14 cellular contexts compared by ENCODE assay signal in the genomic region with DNA sequence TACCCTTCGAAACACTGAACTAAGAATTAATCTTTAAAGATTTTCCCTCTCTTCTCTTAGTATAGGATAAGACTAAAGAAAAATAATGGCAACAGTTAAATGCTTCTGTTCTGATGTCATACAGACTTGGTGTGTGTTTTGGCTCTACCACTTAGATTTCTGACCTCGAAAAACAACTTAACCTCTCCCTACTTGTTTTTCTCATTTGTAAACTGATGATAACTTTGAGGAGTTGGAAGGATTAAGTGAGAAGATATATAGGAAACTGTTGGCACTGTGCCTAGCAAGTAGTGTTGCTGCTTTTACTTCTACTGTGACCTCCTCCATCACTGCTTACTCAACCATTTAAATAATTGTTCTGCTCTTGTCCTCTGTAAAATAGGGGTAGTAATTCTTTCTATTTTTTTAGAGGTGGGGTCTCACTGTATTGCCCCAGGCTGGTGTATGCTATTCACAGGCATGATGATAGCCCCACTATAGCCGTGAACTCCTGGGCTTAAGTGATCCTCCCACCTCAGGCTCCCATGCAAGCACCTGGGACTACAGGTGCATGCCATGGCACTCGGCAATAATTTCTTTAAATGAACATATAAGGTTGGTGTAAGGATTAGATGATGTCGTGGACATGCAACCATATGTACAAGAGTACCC. TPM values are rescaled to one million over a fixed set of nuclear protein-coding genes. Genes with fewer than 3 reads are reported as not detected.
DNase-seq lines count a peak whose midpoint lies in the region; ATAC-seq, FAIRE-seq and TF ChIP-seq lines count a peak whose summit lies in the region.
"Had no signal": no experiment of that assay in that cellular context is flagged by ENCODE, and none has a peak within 500 bp of the region (broad histone marks: within the 10 kb centered on the region; RNA-seq: fewer than 3 reads in every experiment).

No MANE protein-coding gene starts in this region.

- POLR2A ChIA-PET in A673 (lab: Charles Lee; ENCODE audit: low non-redundant PET), result no interaction called here

- H2BK5ac ChIP-seq in mesenchymal stem cell (ENCODE audit: low read depth, low read length, poor library complexity, severe bottlenecking), result no peak overlapping the region

- H4K8ac ChIP-seq in mesenchymal stem cell (ENCODE audit: low read length), result no peak overlapping the region

- H2BK15ac ChIP-seq in mesenchymal stem cell (ENCODE audit: low read depth, poor library complexity, severe bottlenecking), result no peak overlapping the region

- H3K4me3 ChIP-seq in A673 (ENCODE audit: low read depth, low read length, poor library complexity, severe bottlenecking) (no peak overlapping the region), choroid plexus epithelial cell (ENCODE audit: low read depth, low read length) (no peak overlapping the region), mesenchymal stem cell (ENCODE audit: insufficient read depth in 1 of 2, low read depth in 1 of 2, low read length in 2 of 2) (peak overlapping the region in 1 of 2 experiments; percentile 21)
- H3K4me3 ChIP-seq: thyroid gland had no signal

- H3K79me1 ChIP-seq in mesenchymal stem cell (replicated peaks; ENCODE audit: low read length, poor library complexity, severe bottlenecking), result peaks cover 3% of the 10 kb centered on the region

- H3K9me3 ChIP-seq in A673 (ENCODE audit: low read depth, low read length, poor library complexity, severe bottlenecking) (no peaks in the 10 kb centered on the region), mesenchymal stem cell (ENCODE audit: control insufficient read depth, low read length) (no peaks in the 10 kb centered on the region)
- H3K9me3 ChIP-seq: thyroid gland had no signal

- no peak overlapping the region for H2BK12ac ChIP-seq in mesenchymal stem cell (ENCODE audit: low read length in 2 of 2)

- intact Hi-C loops in A673 (cut with micrococcal nuclease; ENCODE audit: unreplicated experiment), result no loop called here

- H3K4me2 ChIP-seq in mesenchymal stem cell (ENCODE audit: low read length, poor library complexity, severe bottlenecking), result no peak overlapping the region

- H3K27me3 ChIP-seq in A673 (replicated peaks; ENCODE audit: insufficient read depth, low read depth, low read length, poor library complexity) (no peaks in the 10 kb centered on the region), mesenchymal stem cell (ENCODE audit: control insufficient read depth in 1 of 2, insufficient read depth in 1 of 2, low read length in 2 of 2) (no peaks in the 10 kb centered on the region)
- H3K27me3 ChIP-seq: thyroid gland had no signal

- CTCF ChIA-PET in A673 (lab: Charles Lee), result no interaction called here

- H3K18ac ChIP-seq in mesenchymal stem cell (ENCODE audit: low read depth in 1 of 2, low read length in 2 of 2), result no peak overlapping the region

- peak overlapping the region; percentile 31 for H2AK5ac ChIP-seq in mesenchymal stem cell (ENCODE audit: low read length, severe bottlenecking)

- H4K91ac ChIP-seq in mesenchymal stem cell (ENCODE audit: low read length), result no peak overlapping the region

- H3K27ac ChIP-seq in A673 (ENCODE audit: low read depth, low read length, poor library complexity, severe bottlenecking) (peak overlapping the region; percentile 33), mesenchymal stem cell (ENCODE audit: low read length, poor library complexity, severe bottlenecking) (no peak overlapping the region)
- H3K27ac ChIP-seq: thyroid gland had no signal

- H2AFZ ChIP-seq in mesenchymal stem cell (ENCODE audit: low read depth, low read length), result no peak overlapping the region

- H3K23ac ChIP-seq in mesenchymal stem cell (ENCODE audit: low read length in 2 of 2), result no peak overlapping the region

- no peak overlapping the region for H2BK120ac ChIP-seq in mesenchymal stem cell (ENCODE audit: low read depth, low read length)

- H3K14ac ChIP-seq in mesenchymal stem cell (ENCODE audit: low read length in 2 of 2), result no peak overlapping the region

- no TSS peak for BruUV-seq in A673 (replicated peaks; lab: Mats Ljungman, UMichigan)

- TF ChIP-seq CTCF in A673 (conservative IDR thresholded peaks at IDR 0.05; ENCODE audit: low read depth, low read length) (no peak), choroid plexus epithelial cell (conservative IDR thresholded peaks at IDR 0.05; ENCODE audit: low read depth, low read length) (no peak)

- no peak overlapping the region for H3K9ac ChIP-seq in mesenchymal stem cell (ENCODE audit: low read length)

- H3K4ac ChIP-seq in mesenchymal stem cell (ENCODE audit: low read depth in 1 of 2, low read length in 2 of 2), result no peak overlapping the region

- ATAC-seq in GM21423 (IDR thresholded peaks at IDR 0.05; ENCODE audit: unreplicated experiment) (no peak), GM21381 (IDR thresholded peaks at IDR 0.05; ENCODE audit: unreplicated experiment) (no peak), HG02678 (IDR thresholded peaks at IDR 0.05; ENCODE audit: unreplicated experiment) (no peak)
- ATAC-seq: left colon had no signal

- DNase-seq in A673 (ENCODE audit: low spot score) (no peak), HTR-8/SVneo (ENCODE audit: insufficient read length, low spot score) (no peak), choroid plexus epithelial cell (ENCODE audit: low read depth) (peak; percentile 93), mesenchymal stem cell (peak; percentile 88)
- DNase-seq in activated CD4-positive, CD25-positive, alpha-beta regulatory T cell (lab: John Stamatoyannopoulos, UW), result no peak
- DNase-seq: activated B cell treated with CpG ODN at 0.5 μM for 24 hours; activated CD8-positive, alpha-beta memory T cell treated with anti-CD3 and anti-CD28 coated beads, Interleukin-2, amount 50 U/mL, for 48 hours; activated naive CD8-positive, alpha-beta T cell treated with anti-CD3 and anti-CD28 coated beads for 36 hours; left colon; MV-4-11; thyroid gland had no signal

- H3K4me1 ChIP-seq in A673 (ENCODE audit: insufficient read depth, low read length, poor library complexity, severe bottlenecking) (peaks cover 57% of the 10 kb centered on the region), mesenchymal stem cell (ENCODE audit: control insufficient read depth, insufficient read depth, low read depth, low read length) (peaks cover 6% of the 10 kb centered on the region)

- 88% methylated on average over 3 of the region's 5 CpGs for WGBS in mesenchymal stem cell

- H3K36me3 ChIP-seq in A673 (ENCODE audit: insufficient read depth, low read length, poor library complexity, severe bottlenecking) (no peaks in the 10 kb centered on the region), mesenchymal stem cell (ENCODE audit: control insufficient read depth in 1 of 2, insufficient read depth in 2 of 2, low read depth in 1 of 2, low read length in 2 of 2) (peaks cover 0 to 5% of the 10 kb centered on the region in 2 experiments)
- H3K36me3 ChIP-seq: thyroid gland had no signal

- FAIRE-seq in HTR-8/SVneo (lab: Jason Lieb, UNC), result peak; percentile 93

RNA-seq across cellular contexts. Expression of a gene that starts 22.4 kb away (rescaled TPM):
- total RNA-seq in A673 (2021), result 93.2 and 112 TPM in 2 replicates
- 10.3 TPM for polyA plus RNA-seq in mesenchymal stem cell (2013, experiment 1 of 2)
- 10.7 TPM for polyA plus RNA-seq in mesenchymal stem cell (2013, experiment 2 of 2)

Comparison
In these comparisons a context has a peak if more than half of its experiments do, and no peak if none do; other contexts are left out.
1. DNase-seq: peak in choroid plexus epithelial cell (single experiment) and mesenchymal stem cell (single experiment); none in A673 (single experiment), HTR-8/SVneo (single experiment) and activated CD4-positive, CD25-positive, alpha-beta regulatory T cell (0 of 4).